In genomic region chr9:94869415-94869838, GRCh38 we compare ENCODE assay signal across 13 cellular contexts.
DNase-seq lines count a peak whose midpoint lies in the region; ATAC-seq, FAIRE-seq and TF ChIP-seq lines count a peak whose summit lies in the region.
"Had no signal": no experiment of that assay in that cellular context is flagged by ENCODE, and none has a peak within 500 bp of the region (broad histone marks: within the 10 kb centered on the region; RNA-seq: fewer than 3 reads in every experiment).

No MANE protein-coding gene starts in this region.

- peak overlapping the region; percentile 21 for H3K9ac ChIP-seq in astrocyte (ENCODE audit: low read length)

- H3K27ac ChIP-seq in astrocyte (ENCODE audit: low read depth, low read length) = peak overlapping the region; percentile 98
- H3K27ac ChIP-seq: SJCRH30 had no signal

- H3K4me3 Mint-ChIP-seq in astrocyte (ENCODE audit: unreplicated experiment) (peak overlapping the region; percentile 35), osteocyte (ENCODE audit: unreplicated experiment) (no peak overlapping the region), T-helper 17 cell (no peak overlapping the region)
- H3K4me3 Mint-ChIP-seq: effector memory CD8-positive, alpha-beta T cell had no signal

- peak; percentile 33 for DNase-seq in AG20443 (ENCODE audit: low spot score)
- peak; percentile 83 for DNase-seq in LHCN-M2 (ENCODE audit: low read depth)
- peak; percentile 87 for DNase-seq in astrocyte (ENCODE audit: low read depth)
- DNase-seq in osteocyte (ENCODE audit: extremely low spot score, unreplicated experiment) = no peak
- DNase-seq in T-helper 17 cell = no peak
- DNase-seq in NCI-H2227 (lab: John Stamatoyannopoulos, UW; ENCODE audit: unreplicated experiment) = no peak
- DNase-seq: activated CD8-positive, alpha-beta memory T cell treated with anti-CD3 and anti-CD28 coated beads, Interleukin-2, amount 50 U/mL, for 48 hours; effector memory CD8-positive, alpha-beta T cell; NCI-H1417; substantia nigra had no signal

- no peaks in the 10 kb centered on the region for H3K27me3 Mint-ChIP-seq in astrocyte (ENCODE audit: low read depth, unreplicated experiment)
- no peaks in the 10 kb centered on the region for H3K27me3 Mint-ChIP-seq in osteocyte (ENCODE audit: unreplicated experiment)
- H3K27me3 Mint-ChIP-seq in T-helper 17 cell = no peaks in the 10 kb centered on the region
- H3K27me3 Mint-ChIP-seq: effector memory CD8-positive, alpha-beta T cell had no signal

- H4K20me1 ChIP-seq in astrocyte (ENCODE audit: insufficient read depth, low read length) = no peaks in the 10 kb centered on the region

- H3K27ac Mint-ChIP-seq in astrocyte (ENCODE audit: unreplicated experiment) (peak overlapping the region; percentile 93), osteocyte (ENCODE audit: unreplicated experiment) (peak overlapping the region; percentile 78), T-helper 17 cell (no peak overlapping the region)

- H3K9me3 Mint-ChIP-seq in astrocyte (ENCODE audit: unreplicated experiment) = no peaks in the 10 kb centered on the region
- H3K9me3 Mint-ChIP-seq in osteocyte (ENCODE audit: unreplicated experiment) = no peaks in the 10 kb centered on the region

- no peaks in the 10 kb centered on the region for H3K79me2 ChIP-seq in astrocyte (ENCODE audit: insufficient read depth, low read length)

- FAIRE-seq in astrocyte (lab: Jason Lieb, UNC) = peak; percentile 26

- H3K9me3 ChIP-seq in astrocyte (ENCODE audit: insufficient read depth, low read depth, low read length) = no peaks in the 10 kb centered on the region
- H3K9me3 ChIP-seq in T-helper 17 cell (ENCODE audit: control insufficient read depth, low read length, poor library complexity, severe bottlenecking) = no peaks in the 10 kb centered on the region
- H3K9me3 ChIP-seq: SJCRH30 had no signal

- peaks cover 78% of the 10 kb centered on the region for H3K4me1 ChIP-seq in astrocyte (ENCODE audit: insufficient read depth, low read length)

- TF ChIP-seq CTCF in astrocyte (IDR thresholded peaks at IDR 0.05; ENCODE audit: insufficient read depth, low read depth, low read length) = no peak
- no peak for TF ChIP-seq CTCF in osteocyte (IDR thresholded peaks at IDR 0.05)

- H3K27me3 ChIP-seq in astrocyte (ENCODE audit: insufficient read depth, low read length) = no peaks in the 10 kb centered on the region
- H3K27me3 ChIP-seq: SJCRH30 had no signal

- H3K4me1 Mint-ChIP-seq in astrocyte (ENCODE audit: low read depth, unreplicated experiment) = peaks cover 67% of the 10 kb centered on the region
- peaks cover 88% of the 10 kb centered on the region for H3K4me1 Mint-ChIP-seq in osteocyte (ENCODE audit: unreplicated experiment)
- H3K4me1 Mint-ChIP-seq in T-helper 17 cell = peaks cover 26% of the 10 kb centered on the region

- H3K4me3 ChIP-seq in astrocyte (ENCODE audit: insufficient read depth, low read depth, low read length) = no peak overlapping the region
- H3K4me3 ChIP-seq: SJCRH30 had no signal

- H2AFZ ChIP-seq in astrocyte (ENCODE audit: low read depth, low read length) = no peak overlapping the region

- no peaks in the 10 kb centered on the region for H3K36me3 ChIP-seq in astrocyte (ENCODE audit: insufficient read depth, low read length)
- H3K36me3 ChIP-seq: SJCRH30 had no signal

- no peaks in the 10 kb centered on the region for H3K36me3 Mint-ChIP-seq in astrocyte (ENCODE audit: low read depth, unreplicated experiment)
- H3K36me3 Mint-ChIP-seq in osteocyte (ENCODE audit: unreplicated experiment) = peaks cover 2% of the 10 kb centered on the region
- H3K36me3 Mint-ChIP-seq in T-helper 17 cell (ENCODE audit: low read depth) = peaks cover 2% of the 10 kb centered on the region

- peak overlapping the region; percentile 22 for H3K4me2 ChIP-seq in astrocyte (ENCODE audit: low read length)

- ATAC-seq in HG03280 (IDR thresholded peaks at IDR 0.05; ENCODE audit: unreplicated experiment) (no peak), GM18868 (IDR thresholded peaks at IDR 0.05; ENCODE audit: unreplicated experiment) (no peak), T-helper 17 cell (no peak)
- ATAC-seq: effector memory CD8-positive, alpha-beta T cell had no signal

Comparison
In these comparisons a context has a peak if more than half of its experiments do, and no peak if none do; other contexts are left out.
1. DNase-seq: peak in AG20443 (single experiment), LHCN-M2 (single experiment) and astrocyte (single experiment); none in osteocyte (single experiment), T-helper 17 cell (0 of 3) and NCI-H2227 (single experiment).